10 cellular contexts compared by ENCODE assay signal in the genomic region with DNA sequence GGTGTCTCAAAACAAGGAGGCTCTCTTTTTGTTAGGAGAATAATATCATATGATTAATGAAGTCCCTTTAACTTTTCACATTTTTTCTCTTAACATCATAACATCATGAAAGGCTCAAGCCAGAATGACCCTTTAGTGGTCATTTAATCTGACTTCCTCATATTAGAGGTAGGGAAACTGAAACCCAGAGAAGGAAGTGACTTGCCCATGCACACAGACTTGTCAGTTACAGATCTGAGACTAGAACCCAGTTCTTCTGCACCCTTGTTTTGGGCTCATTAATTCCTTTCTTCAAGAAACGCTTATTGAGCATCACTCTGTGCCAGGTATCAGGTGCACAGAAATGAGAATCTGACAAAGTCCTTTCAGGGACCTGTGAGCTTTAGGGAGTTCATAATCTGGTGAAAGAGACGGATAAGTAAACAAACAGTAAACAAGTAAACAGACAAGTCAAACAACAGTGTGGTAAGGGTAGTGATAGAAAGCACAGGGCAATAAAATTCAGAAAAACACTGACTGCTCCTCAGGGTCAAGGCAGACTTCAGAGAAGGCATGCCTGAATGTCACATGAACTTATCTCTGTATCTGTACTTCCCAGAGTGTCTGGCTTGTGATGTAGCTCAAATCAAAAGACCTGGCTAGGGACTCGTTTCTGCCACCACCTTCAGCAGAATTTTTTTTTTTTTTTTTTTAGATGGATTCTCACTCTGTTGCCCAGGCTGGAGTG. TPM values are rescaled to one million over a fixed set of nuclear protein-coding genes. Genes with fewer than 3 reads are reported as not detected.
DNase-seq lines count a peak whose midpoint lies in the region; ATAC-seq and TF ChIP-seq lines count a peak whose summit lies in the region.
"Had no signal": no experiment of that assay in that cellular context is flagged by ENCODE, and none has a peak within 500 bp of the region (broad histone marks: within the 10 kb centered on the region; RNA-seq: fewer than 3 reads in every experiment).

No MANE protein-coding gene starts in this region.

- H3K27ac ChIP-seq in HEK293 (ENCODE audit: extremely low read depth, low read depth, low read length) (no peak overlapping the region), lower lobe of right lung (peak overlapping the region; percentile 53)

- H3K27me3 ChIP-seq in lower lobe of right lung (ENCODE audit: low read depth), result no peaks in the 10 kb centered on the region
- no peaks in the 10 kb centered on the region for H3K27me3 ChIP-seq in BE2C

- DNase-seq in lower lobe of right lung, result no peak
- DNase-seq in activated gamma-delta T cell treated with Interleukin-2 at 50 U/mL for 16 hours, result no peak
- DNase-seq in BE2C, result no peak
- DNase-seq in kidney tubule cell (ENCODE audit: low spot score), result no peak
- no peak for DNase-seq in omental fat pad (ENCODE audit: low spot score)
- DNase-seq: hypothalamus; NK-92 treated with Interleukin-12 subunit alpha and Interleukin-12 subunit beta, amount 100 ng/mL, for 24 hours had no signal

- no peak overlapping the region for H3K4me3 ChIP-seq in HEK293 (ENCODE audit: low read depth, low read length)
- no peak overlapping the region for H3K4me3 ChIP-seq in lower lobe of right lung
- H3K4me3 ChIP-seq in BE2C (ENCODE audit: low read depth, low read length), result no peak overlapping the region

- CTCF ChIA-PET in HEK293 (lab: Yijun Ruan, JAX), result interaction anchor here (1.1 kb wide), 1 partner anchor 9 kb away, joined by 3 read pairs; no protein-coding TSS in a partner anchor

- TF ChIP-seq CTCF in HEK293 (tag by site-specific recombination; IDR thresholded peaks at IDR 0.05) (no peak), lower lobe of right lung (IDR thresholded peaks at IDR 0.05) (no peak), BE2C (IDR thresholded peaks at IDR 0.05; ENCODE audit: low read depth, low read length) (no peak), omental fat pad (IDR thresholded peaks at IDR 0.05) (no peak)

- H3K9me3 ChIP-seq in HEK293 (ENCODE audit: control insufficient read depth, insufficient read depth, low read depth, low read length) (no peaks in the 10 kb centered on the region), lower lobe of right lung (no peaks in the 10 kb centered on the region), BE2C (no peaks in the 10 kb centered on the region)

- ATAC-seq in GM18870 (IDR thresholded peaks at IDR 0.05; ENCODE audit: unreplicated experiment), result peak; percentile 72
- ATAC-seq in HG03575 (IDR thresholded peaks at IDR 0.05; ENCODE audit: extremely low read depth, insufficient number of reproducible peaks, low FRiP score, unreplicated experiment), result peak; percentile 57
- ATAC-seq in lower lobe of right lung, result peak; percentile 48 to 75
- no peak for ATAC-seq in omental fat pad (ENCODE audit: low FRiP score)

- peaks cover 3% of the 10 kb centered on the region; the same call in 1 of the 2 replicates for H3K4me1 ChIP-seq in HEK293 (ENCODE audit: control insufficient read depth, insufficient read depth, low read length)
- peaks cover 8% of the 10 kb centered on the region for H3K4me1 ChIP-seq in lower lobe of right lung
- H3K4me1 ChIP-seq in BE2C, result no peaks in the 10 kb centered on the region

- POLR2A ChIA-PET in HEK293 (lab: Yijun Ruan, JAX), result no interaction called here

- H3K36me3 ChIP-seq in HEK293 (ENCODE audit: control insufficient read depth in 2 of 2, insufficient read depth in 1 of 2, low read length in 2 of 2), result no peaks in the 10 kb centered on the region
- H3K36me3 ChIP-seq in lower lobe of right lung, result no peaks in the 10 kb centered on the region
- no peaks in the 10 kb centered on the region for H3K36me3 ChIP-seq in BE2C

- intact Hi-C loops in lower lobe of right lung (cut with DNase I), result no loop called here

TF ChIP-seq in HEK293, 187 proteins besides CTCF, POLR2A, EP300 and RAD21:
- TF ChIP-seq ZNF600 (tag by site-specific recombination; IDR thresholded peaks at IDR 0.05), result no peak
- TF ChIP-seq ZNF510 (tag by site-specific recombination; IDR thresholded peaks at IDR 0.05; ENCODE audit: insufficient replicate concordance), result peak; percentile 1

RNA-seq across cellular contexts. Expression of a gene that starts 38.3 kb away (rescaled TPM):
- total RNA-seq in lower lobe of right lung (65.4 TPM), omental fat pad (10 to 100 TPM; 47.6 to 88.4 (median 56.8) TPM)
- polyA plus RNA-seq in BE2C (2012; ENCODE audit: insufficient read depth, insufficient read length, low read depth), result 20.4 TPM

RNA-seq across cellular contexts. Expression of a gene that starts 59.5 kb away (rescaled TPM):
- total RNA-seq in lower lobe of right lung, result 90.2 TPM
- polyA plus RNA-seq in BE2C (2012; ENCODE audit: insufficient read depth, insufficient read length, low read depth), result 10.8 TPM
- 100 to 1,000 TPM in 1 of 4 donors, 10 to 100 TPM in 3; 83.1 to 186 (median 92.9) TPM for total RNA-seq in omental fat pad
